8 cellular contexts compared by ENCODE assay signal in the genomic region with DNA sequence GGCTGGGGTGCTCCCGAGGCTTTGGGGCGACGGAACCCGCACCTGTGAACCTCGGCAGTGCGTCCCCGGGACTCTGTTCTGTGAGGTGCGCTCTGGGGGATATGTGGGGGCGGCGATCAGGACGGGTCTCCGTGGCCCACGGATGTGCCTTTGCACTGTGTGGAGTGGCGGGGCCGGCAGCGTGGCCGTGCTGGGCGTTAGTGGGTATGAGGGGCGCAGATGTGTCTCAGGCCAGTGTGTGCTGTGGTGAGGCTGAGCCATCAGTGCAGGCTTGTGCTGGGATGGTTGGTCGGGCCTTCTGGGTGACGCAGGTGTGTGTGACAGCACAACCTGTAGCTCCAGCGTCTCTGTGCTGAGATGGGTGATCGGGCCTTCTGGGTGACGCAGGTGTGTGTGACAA. TPM values are rescaled to one million over a fixed set of nuclear protein-coding genes. Genes with fewer than 3 reads are reported as not detected.
DNase-seq lines count a peak whose midpoint lies in the region; ATAC-seq and TF ChIP-seq lines count a peak whose summit lies in the region.

No MANE protein-coding gene starts in this region.

- no peaks in the 10 kb centered on the region for H3K9me3 Mint-ChIP-seq in activated CD4-positive, alpha-beta memory T cell treated with anti-CD3 and anti-CD28 coated beads for 36 hours

- peaks cover 52% of the 10 kb centered on the region for H3K36me3 Mint-ChIP-seq in activated CD4-positive, alpha-beta memory T cell treated with anti-CD3 and anti-CD28 coated beads for 36 hours

- H3K27ac ChIP-seq in spleen: peak overlapping the region; percentile 63 to 93 (median 78)

- peak overlapping the region; percentile 95 for H3K27ac Mint-ChIP-seq in activated CD4-positive, alpha-beta memory T cell treated with anti-CD3 and anti-CD28 coated beads for 36 hours

- POLR2A ChIA-PET in activated CD4-positive, alpha-beta memory T cell treated with anti-CD3 and anti-CD28 coated beads for 36 hours (lab: Charles Lee): interaction anchor here (1.1 kb wide), 1 partner anchor 34 kb away, joined by 7 read pairs; no protein-coding TSS in a partner anchor

- DNase-seq in H7: peak; percentile 25
- DNase-seq in activated CD4-positive, alpha-beta memory T cell treated with anti-CD3 and anti-CD28 coated beads for 36 hours: no peak
- DNase-seq in Right ventricle myocardium superior: no peak
- no peak for DNase-seq in spleen
- DNase-seq in NK-92 treated with Interleukin-12 subunit alpha and Interleukin-12 subunit beta, amount 100 ng/mL, for 24 hours (lab: John Stamatoyannopoulos, UW): no peak
- DNase-seq in cerebellar cortex (ENCODE audit: low spot score): no peak
- no peak for DNase-seq in NCI-H2081 treated with DMSO at 0.1 percent for 48 hours (lab: John Stamatoyannopoulos, UW)

- TF ChIP-seq POLR2A in spleen (IDR thresholded peaks at IDR 0.05): no peak

- H3K36me3 ChIP-seq in H7 (replicated peaks; ENCODE audit: control insufficient read depth, insufficient read depth, low read length) (peaks cover 1% of the 10 kb centered on the region), spleen (peaks cover 0 to 36% (median 8%) of the 10 kb centered on the region in 6 donors)

- peak overlapping the region; percentile 83 for H3K4me3 Mint-ChIP-seq in activated CD4-positive, alpha-beta memory T cell treated with anti-CD3 and anti-CD28 coated beads for 36 hours

- H3K27me3 ChIP-seq in H7 (ENCODE audit: control insufficient read depth, insufficient read depth, low read length) (no peaks in the 10 kb centered on the region), spleen (replicated peaks in 1 of 7) (no peaks in the 10 kb centered on the region)

- H3K4me3 ChIP-seq in H7 (ENCODE audit: insufficient read depth, low read depth, low read length): no peak overlapping the region
- H3K4me3 ChIP-seq in spleen: peak overlapping the region; percentile 44 to 82 (median 56)

- peaks cover 20% of the 10 kb centered on the region for H3K4me1 Mint-ChIP-seq in activated CD4-positive, alpha-beta memory T cell treated with anti-CD3 and anti-CD28 coated beads for 36 hours (ENCODE audit: low read depth)

- ATAC-seq in Right ventricle myocardium superior (ENCODE audit: poor library complexity) (peak; percentile 34), HG03378 (IDR thresholded peaks at IDR 0.05; ENCODE audit: unreplicated experiment) (no peak)

- TF ChIP-seq CTCF in spleen (IDR thresholded peaks at IDR 0.05 in 8 of 11, conservative IDR thresholded peaks at IDR 0.05 in 3 of 11): no peak

- H3K27me3 Mint-ChIP-seq in activated CD4-positive, alpha-beta memory T cell treated with anti-CD3 and anti-CD28 coated beads for 36 hours: no peaks in the 10 kb centered on the region

- H3K9me3 ChIP-seq in spleen: peaks cover 0 to 9% (median 0%) of the 10 kb centered on the region in 8 donors

- H3K4me1 ChIP-seq in spleen: peaks cover 0 to 13% (median 9%) of the 10 kb centered on the region in 6 donors

- CTCF ChIA-PET in activated CD4-positive, alpha-beta memory T cell treated with anti-CD3 and anti-CD28 coated beads for 36 hours (lab: Charles Lee): no interaction called here

- 49 to 57% (median 52%) methylated on average over 11 to 24 of the region's 24 CpGs for WGBS in spleen, 5 donors

- intact Hi-C loops in activated CD4-positive, alpha-beta memory T cell treated with anti-CD3 and anti-CD28 coated beads for 36 hours (cut with micrococcal nuclease): loop anchor here (5.0 kb wide), 1 partner anchor 123 kb away; a partner anchor contains a TSS
- intact Hi-C loops in Right ventricle myocardium superior (cut with DNase I): no loop called here
- intact Hi-C loops in spleen (cut with DNase I; ENCODE audit: low total_unique reads): no loop called here

RNA-seq across cellular contexts. Expression of a gene that starts 16.9 kb away (rescaled TPM):
- 23.2 and 32.4 TPM in 2 replicates for total RNA-seq in H7 (2014; rRNA removed; shearing (Covaris generic))
- total RNA-seq in activated CD4-positive, alpha-beta memory T cell treated with anti-CD3 and anti-CD28 coated beads for 36 hours: 10 to 100 TPM; 20.8 to 23.1 TPM
- 8.5 TPM for total RNA-seq in Right ventricle myocardium superior
- total RNA-seq in spleen: 10 to 100 TPM; 16.2 to 31.1 (median 26.9) TPM
- 10 to 100 TPM in 2 of 3 donors, 1 to 10 TPM in 1; 9.4 to 16.8 (median 14.3) TPM for polyA plus RNA-seq in spleen
